In genomic region chr14:55103005-55103640, GRCh38 we compare ENCODE assay signal across 8 cellular contexts. TPM values are rescaled to one million over a fixed set of nuclear protein-coding genes. Genes with fewer than 3 reads are reported as not detected.
DNase-seq lines count a peak whose midpoint lies in the region; ATAC-seq, FAIRE-seq and TF ChIP-seq lines count a peak whose summit lies in the region.

No MANE protein-coding gene starts in this region.

- peaks cover 11% of the 10 kb centered on the region for H3K9me3 ChIP-seq in A549
- H3K9me3 ChIP-seq in SJCRH30 (replicated peaks), result no peaks in the 10 kb centered on the region; the same call in 1 of the 2 replicates
- no peaks in the 10 kb centered on the region for H3K9me3 ChIP-seq in adrenal gland (replicated peaks in 1 of 3)
- H3K9me3 ChIP-seq in hepatocyte (ENCODE audit: low read depth), result no peaks in the 10 kb centered on the region

- DNase-seq in A549 (ENCODE audit: low read depth in 1 of 2, low spot score in 1 of 2) (peak; percentile 92 to 96), SJCRH30 (peak; percentile 75), adrenal gland (peak; percentile 56 to 88 (median 78)), hepatocyte (ENCODE audit: low spot score) (peak; percentile 93), smooth muscle cell of the brain vasculature (ENCODE audit: low read depth, low spot score) (peak; percentile 79), medulla oblongata (ENCODE audit: extremely low spot score) (no peak)

- no peak for FAIRE-seq in A549 (lab: Jason Lieb, UNC)

- no peak for TF ChIP-seq EP300 in A549 (IDR thresholded peaks at IDR 0.05)

- H3K4me2 ChIP-seq in A549 (peak overlapping the region; percentile 82), hepatocyte (peak overlapping the region; percentile 61)

- TF ChIP-seq RAD21 in A549 (conservative IDR thresholded peaks at IDR 0.05 in 1 of 2, IDR thresholded peaks at IDR 0.05 in 1 of 2), result no peak

- intact Hi-C loops in adrenal gland (cut with DNase I), result loop anchor here in 1 of 2 donors (5.0 kb wide), 1 partner anchor 34 kb away; no protein-coding TSS in a partner anchor

- no peaks in the 10 kb centered on the region for H3K9me2 ChIP-seq in hepatocyte (replicated peaks; ENCODE audit: insufficient read depth)

- H3K4me1 ChIP-seq in A549, result peaks cover 37% of the 10 kb centered on the region
- H3K4me1 ChIP-seq in SJCRH30, result peaks cover 20% of the 10 kb centered on the region
- H3K4me1 ChIP-seq in adrenal gland (replicated peaks in 1 of 2), result peaks cover 21 to 65% of the 10 kb centered on the region in 2 donors
- peaks cover 44% of the 10 kb centered on the region for H3K4me1 ChIP-seq in hepatocyte (ENCODE audit: insufficient read depth)

- POLR2A ChIA-PET in A549 (lab: Yijun Ruan, JAX), result interaction anchor here (0.8 to 3.4 kb wide), 8 partner anchors 14 to 89 kb away, joined by 3 to 63 read pairs (median 4); partner anchors contain the start of genes DLGAP5, LGALS3 and MAPK1IP1L

- H3K36me3 ChIP-seq in SJCRH30 (no peaks in the 10 kb centered on the region), adrenal gland (replicated peaks in 1 of 2) (no peaks in the 10 kb centered on the region), hepatocyte (replicated peaks; ENCODE audit: insufficient read depth, low read depth) (no peaks in the 10 kb centered on the region)

- 2% methylated on average over 6 of the region's 13 CpGs for whole genome bisulfite sequencing in A549 (ENCODE audit: missing lambda C conversion rate)
- WGBS in adrenal gland, 4 donors, result 33 to 50% (median 38%) methylated on average over 9 to 13 of the region's 13 CpGs
- 8% methylated on average over 13 of the region's 13 CpGs for WGBS in hepatocyte (ENCODE audit: low lambda C conversion rate, missing lambda C conversion rate)

- no peaks in the 10 kb centered on the region for H3K79me2 ChIP-seq in hepatocyte

- no peaks in the 10 kb centered on the region for H4K20me1 ChIP-seq in hepatocyte (ENCODE audit: insufficient read depth, poor library complexity, severe bottlenecking)

- peak; percentile 93 to 95 for ATAC-seq in A549
- peak; percentile 20 for ATAC-seq in GM18868 (IDR thresholded peaks at IDR 0.05; ENCODE audit: unreplicated experiment)
- ATAC-seq in HG03342 (IDR thresholded peaks at IDR 0.05; ENCODE audit: unreplicated experiment), result peak; percentile 30

- H3K4me3 ChIP-seq in A549 (peak overlapping the region; percentile 33), SJCRH30 (peak overlapping the region; percentile 45), adrenal gland (no peak overlapping the region), hepatocyte (no peak overlapping the region)

- TF ChIP-seq CTCF in A549 (IDR thresholded peaks at IDR 0.05) (no peak), adrenal gland (IDR thresholded peaks at IDR 0.05) (no peak), hepatocyte (IDR thresholded peaks at IDR 0.05; ENCODE audit: poor library complexity) (no peak)

- H3K27ac ChIP-seq in A549, result peak overlapping the region; percentile 91 to 93
- H3K27ac ChIP-seq in SJCRH30, result peak overlapping the region; percentile 60
- H3K27ac ChIP-seq in adrenal gland, result peak overlapping the region; percentile 61 to 92 (median 82)
- peak overlapping the region; percentile 96 for H3K27ac ChIP-seq in hepatocyte

- H3K27me3 ChIP-seq in SJCRH30 (no peaks in the 10 kb centered on the region), adrenal gland (no peaks in the 10 kb centered on the region), hepatocyte (no peaks in the 10 kb centered on the region)

- H2AFZ ChIP-seq in hepatocyte, result peak overlapping the region; percentile 5

- TF ChIP-seq POLR2A in A549 (IDR thresholded peaks at IDR 0.05; ENCODE audit: low read length), result 0 out of 2 replicates have a peak, but pooled peaks have one; percentile 19
- TF ChIP-seq POLR2A in adrenal gland (IDR thresholded peaks at IDR 0.05), result peak in 1 of 2 donors; percentile 64

- CTCF ChIA-PET in A549 (lab: Yijun Ruan, JAX), result interaction anchor here (0.6 to 5.2 kb wide), 11 partner anchors 11 to 62 kb away, joined by 3 to 34 read pairs (median 4); partner anchors contain the start of gene MAPK1IP1L

TF ChIP-seq in A549, 52 proteins besides CTCF, POLR2A, EP300 and RAD21 (continues in another document):
- no peak for TF ChIP-seq FOSB (CRISPR knock-in tag; IDR thresholded peaks at IDR 0.05)
- TF ChIP-seq RARB (CRISPR knock-in tag; IDR thresholded peaks at IDR 0.05), result no peak
- no peak for TF ChIP-seq PBX3 (IDR thresholded peaks at IDR 0.05)
- TF ChIP-seq CHD2 (IDR thresholded peaks at IDR 0.05; ENCODE audit: low read length, partially characterized antibody), result no peak
- TF ChIP-seq RNF2 (IDR thresholded peaks at IDR 0.05; ENCODE audit: borderline replicate concordance, low read depth), result no peak
- no peak for TF ChIP-seq EHMT2 (IDR thresholded peaks at IDR 0.05; ENCODE audit: low read depth)
- TF ChIP-seq MYC (IDR thresholded peaks at IDR 0.05; ENCODE audit: borderline replicate concordance, low read length), result no peak
- TF ChIP-seq BHLHE40 (IDR thresholded peaks at IDR 0.05; ENCODE audit: low read depth, low read length), result no peak
- TF ChIP-seq NFE2L2 (conservative IDR thresholded peaks at IDR 0.05; ENCODE audit: low read length), result no peak
- TF ChIP-seq HOXA7 (CRISPR knock-in tag; IDR thresholded peaks at IDR 0.05), result no peak
- TF ChIP-seq HOXB5 (CRISPR knock-in tag; IDR thresholded peaks at IDR 0.05), result no peak
- 0 out of 2 replicates have a peak, but pooled peaks have one; percentile 16 for TF ChIP-seq JUNB (IDR thresholded peaks at IDR 0.05)
- TF ChIP-seq MAZ (IDR thresholded peaks at IDR 0.05; ENCODE audit: borderline replicate concordance, low read depth, low read length), result no peak
- TF ChIP-seq ATOH8 (CRISPR knock-in tag; IDR thresholded peaks at IDR 0.05; ENCODE audit: low read depth), result peak; percentile 56; the same call in 1 of the 2 replicates
- no peak for TF ChIP-seq ZC3H11A (IDR thresholded peaks at IDR 0.05)
- peak; percentile 39 for TF ChIP-seq MAFK (IDR thresholded peaks at IDR 0.05; ENCODE audit: partially characterized antibody)
- TF ChIP-seq ZFP36 (IDR thresholded peaks at IDR 0.05; ENCODE audit: borderline replicate concordance, partially characterized antibody), result no peak
- peak in 1 of 2 experiments; percentile 32; a peak in 1 of 4 replicates for TF ChIP-seq CEBPB (IDR thresholded peaks at IDR 0.05)
- TF ChIP-seq CBX2 (IDR thresholded peaks at IDR 0.05; ENCODE audit: borderline replicate concordance, low read depth), result no peak
- TF ChIP-seq GATA3 (IDR thresholded peaks at IDR 0.05; ENCODE audit: borderline replicate concordance), result peak; percentile 48; the same call in 1 of the 2 replicates
- TF ChIP-seq USF2 (IDR thresholded peaks at IDR 0.05), result no peak
- TF ChIP-seq HES2 (IDR thresholded peaks at IDR 0.05), result no peak
- TF ChIP-seq SMC3 (IDR thresholded peaks at IDR 0.05), result no peak

RNA-seq across cellular contexts. Expression of gene LGALS3, which starts 25.9 kb away (rescaled TPM):
- 53.6 and 61.0 TPM in 2 replicates for polyA plus RNA-seq in A549 (2011; rRNA removed)
- 40.9 and 52.4 TPM in 2 replicates for polyA plus RNA-seq in A549 (2012; cell fraction: cytosol; rRNA removed)
- 64.0 and 70.6 TPM in 2 replicates for polyA plus RNA-seq in A549 (2012; cell fraction: nucleus; rRNA removed)
- 57.2 to 65.6 TPM (median 60.2 TPM) in 3 replicates for polyA plus RNA-seq in A549 (2017; fragmentation: RNase III; extraction: RNeasy Plus Mini Kit Qiagen cat#74134 plus additional on column Dnase treatment)
- 21.6 and 22.6 TPM in 2 replicates for polyA minus RNA-seq in A549 (2011; rRNA and poly(A)+ RNA removed)
- total RNA-seq in SJCRH30 (2014; rRNA removed; shearing (Covaris generic)), result 1.9 and 2.0 TPM in 2 replicates
- total RNA-seq in adrenal gland, result 100 to 1,000 TPM in 5 of 8 donors, 10 to 100 TPM in 3; 44.3 to 248 (median 120) TPM
- polyA plus RNA-seq in adrenal gland, result 100 to 1,000 TPM in 2 of 3 donors, 10 to 100 TPM in 1; 46.6 to 241 (median 174) TPM
- 461 and 534 TPM in 2 replicates for total RNA-seq in hepatocyte
- 690 and 766 TPM in 2 replicates for polyA plus RNA-seq in hepatocyte

RNA-seq across cellular contexts. Expression of gene MAPK1IP1L, which starts 51.7 kb away (rescaled TPM):
- polyA plus RNA-seq in A549 (2011; rRNA removed) (72.3 and 76.1 TPM in 2 replicates), A549 (2017; fragmentation: RNase III; extraction: RNeasy Plus Mini Kit Qiagen cat#74134 plus additional on column Dnase treatment) (42.9 to 48.2 TPM (median 43.0 TPM) in 3 replicates), adrenal gland (100 to 1,000 TPM in 1 of 3 donors, 10 to 100 TPM in 2; 23.2 to 114 (median 25.0) TPM), hepatocyte (81.4 and 86.2 TPM in 2 replicates)
- 145 and 182 TPM in 2 replicates for polyA plus RNA-seq in A549 (2012; cell fraction: cytosol; rRNA removed)
- polyA plus RNA-seq in A549 (2012; cell fraction: nucleus; rRNA removed), result 144 and 188 TPM in 2 replicates
- polyA minus RNA-seq in A549 (2011; rRNA and poly(A)+ RNA removed), result 284 and 330 TPM in 2 replicates
- total RNA-seq in SJCRH30 (2014; rRNA removed; shearing (Covaris generic)), result 66.5 and 76.2 TPM in 2 replicates
- total RNA-seq in adrenal gland (100 to 1,000 TPM in 2 of 8 donors, 10 to 100 TPM in 6; 44.5 to 132 (median 85.2) TPM), hepatocyte (69.9 and 91.0 TPM in 2 replicates)

Comparison
In these comparisons a context has a peak if more than half of its experiments do, and no peak if none do; other contexts are left out.
1. ATAC-seq: peak in every context shown above with its lines; median percentile 94 in A549; 30 in HG03342; 20 in GM18868.
2. H3K4me3 ChIP-seq: peak in A549 (single experiment) and SJCRH30 (single experiment); none in adrenal gland (0 of 4) and hepatocyte (single experiment).
3. RNA of gene LGALS3, which starts 25.9 kb away (total RNA-seq): 461 to 534 TPM in hepatocyte and 44.3 to 248 TPM in adrenal gland; 1.9 to 2.0 TPM in SJCRH30; every median in the first group is over 10 times any median in the second.
4. Peak in every context shown above with its lines, with median percentiles within 50 percentile points of each other: H3K27ac ChIP-seq.